In the genomic region with DNA sequence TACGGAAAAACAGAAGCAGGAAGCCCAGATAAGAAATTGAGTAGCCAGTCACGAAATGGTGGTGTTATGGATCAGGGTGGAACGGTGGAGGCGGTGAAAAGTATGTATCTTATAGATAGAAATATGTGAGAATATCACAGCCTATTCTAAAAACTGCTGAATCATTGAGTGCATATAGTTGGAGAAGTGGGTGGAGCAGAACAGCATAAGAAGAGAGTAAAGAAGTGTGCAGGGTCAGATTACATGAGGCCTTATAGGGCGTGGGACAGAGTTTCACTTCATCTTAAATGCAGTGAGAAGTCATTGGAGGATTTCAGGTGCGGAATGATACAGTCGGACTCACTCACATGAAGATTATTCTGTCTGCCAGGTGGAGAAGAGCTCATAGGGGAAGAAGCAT, we compare ENCODE assay signal across 1 cellular context.
TF ChIP-seq lines count a peak whose summit lies in the region.

No MANE protein-coding gene starts in this region.

TF ChIP-seq in GM23338, 12 proteins besides CTCF, POLR2A, EP300 and RAD21 (continued from another document):
- TF ChIP-seq POLR2AphosphoS5 (IDR thresholded peaks at IDR 0.05; ENCODE audit: low read depth) = no peak
- TF ChIP-seq, protein P1, sequence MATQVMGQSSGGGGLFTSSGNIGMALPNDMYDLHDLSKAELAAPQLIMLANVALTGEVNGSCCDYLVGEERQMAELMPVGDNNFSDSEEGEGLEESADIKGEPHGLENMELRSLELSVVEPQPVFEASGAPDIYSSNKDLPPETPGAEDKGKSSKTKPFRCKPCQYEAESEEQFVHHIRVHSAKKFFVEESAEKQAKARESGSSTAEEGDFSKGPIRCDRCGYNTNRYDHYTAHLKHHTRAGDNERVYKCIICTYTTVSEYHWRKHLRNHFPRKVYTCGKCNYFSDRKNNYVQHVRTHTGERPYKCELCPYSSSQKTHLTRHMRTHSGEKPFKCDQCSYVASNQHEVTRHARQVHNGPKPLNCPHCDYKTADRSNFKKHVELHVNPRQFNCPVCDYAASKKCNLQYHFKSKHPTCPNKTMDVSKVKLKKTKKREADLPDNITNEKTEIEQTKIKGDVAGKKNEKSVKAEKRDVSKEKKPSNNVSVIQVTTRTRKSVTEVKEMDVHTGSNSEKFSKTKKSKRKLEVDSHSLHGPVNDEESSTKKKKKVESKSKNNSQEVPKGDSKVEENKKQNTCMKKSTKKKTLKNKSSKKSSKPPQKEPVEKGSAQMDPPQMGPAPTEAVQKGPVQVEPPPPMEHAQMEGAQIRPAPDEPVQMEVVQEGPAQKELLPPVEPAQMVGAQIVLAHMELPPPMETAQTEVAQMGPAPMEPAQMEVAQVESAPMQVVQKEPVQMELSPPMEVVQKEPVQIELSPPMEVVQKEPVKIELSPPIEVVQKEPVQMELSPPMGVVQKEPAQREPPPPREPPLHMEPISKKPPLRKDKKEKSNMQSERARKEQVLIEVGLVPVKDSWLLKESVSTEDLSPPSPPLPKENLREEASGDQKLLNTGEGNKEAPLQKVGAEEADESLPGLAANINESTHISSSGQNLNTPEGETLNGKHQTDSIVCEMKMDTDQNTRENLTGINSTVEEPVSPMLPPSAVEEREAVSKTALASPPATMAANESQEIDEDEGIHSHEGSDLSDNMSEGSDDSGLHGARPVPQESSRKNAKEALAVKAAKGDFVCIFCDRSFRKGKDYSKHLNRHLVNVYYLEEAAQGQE (IDR thresholded peaks at IDR 0.05; ENCODE audit: unreplicated experiment) = no peak
